Comparison of ENCODE assay signal across 24 cellular contexts in genomic region chr1:167317463-167317862, GRCh38.
DNase-seq lines count a peak whose midpoint lies in the region; FAIRE-seq and TF ChIP-seq lines count a peak whose summit lies in the region.
"Had no signal": no experiment of that assay in that cellular context is flagged by ENCODE, and none has a peak within 500 bp of the region (broad histone marks: within the 10 kb centered on the region; RNA-seq: fewer than 3 reads in every experiment).

No MANE protein-coding gene starts in this region.

- H3K27ac ChIP-seq in BLaER1 (no peak overlapping the region), HEK293 (ENCODE audit: extremely low read depth, low read depth, low read length) (no peak overlapping the region), endodermal cell (ENCODE audit: low read depth, low read length) (no peak overlapping the region), mesendoderm (ENCODE audit: low read depth, low read length) (no peak overlapping the region), kidney (ENCODE audit: low read depth in 2 of 2, low read length in 2 of 2) (no peak overlapping the region)
- H3K27ac ChIP-seq: BLaER1 treated with 17β-estradiol and CSF1 and Interleukin-3, amounts not matched to agents 10 nM and 100 nM; C4-2B had no signal

- H3K9me3 ChIP-seq in BLaER1 (peaks cover 82% of the 10 kb centered on the region), HEK293 (ENCODE audit: control insufficient read depth, insufficient read depth, low read depth, low read length) (no peaks in the 10 kb centered on the region), endodermal cell (ENCODE audit: control insufficient read depth, low read length) (peaks cover 78% of the 10 kb centered on the region), kidney (ENCODE audit: control insufficient read depth in 1 of 2, low read length in 2 of 2) (peaks cover 0 to 20% of the 10 kb centered on the region in 2 donors)
- H3K9me3 ChIP-seq: BE2C had no signal

- no peaks in the 10 kb centered on the region for H3K79me2 ChIP-seq in mesendoderm (ENCODE audit: control insufficient read depth, insufficient read depth, low read length)

- H3K4me3 Mint-ChIP-seq in endodermal cell, result no peak overlapping the region
- H3K4me3 Mint-ChIP-seq in activated CD4-positive, alpha-beta T cell treated with anti-CD3 and anti-CD28 coated beads, Interleukin-2, amount 10 ng/mL, durations not matched to agents 24 days and 14 days, result no peak overlapping the region
- H3K4me3 Mint-ChIP-seq: CD4-positive, alpha-beta T cell; CD8-positive, alpha-beta T cell had no signal

- TF ChIP-seq POLR2A in erythroblast (IDR thresholded peaks at IDR 0.05; ENCODE audit: low read length), result no peak

- no peak for DNase-seq in endodermal cell
- DNase-seq in mesendoderm, result peak; percentile 21
- no peak for DNase-seq in erythroblast (lab: John Stamatoyannopoulos, UW)
- DNase-seq in kidney, result no peak
- no peak for DNase-seq in activated CD4-positive, alpha-beta T cell treated with anti-CD3 and anti-CD28 coated beads, Interleukin-2, amount 10 ng/mL, durations not matched to agents 24 days and 14 days
- DNase-seq: 8988T; ACHN; BE2C; Caco-2; Calu3; CD4-positive, alpha-beta T cell; CD8-positive, alpha-beta T cell; DMS79 treated with DMSO at 0.1 percent for 48 hours; GF-D8 had no signal

- H3K4me1 Mint-ChIP-seq in endodermal cell, result no peaks in the 10 kb centered on the region
- H3K4me1 Mint-ChIP-seq in activated CD4-positive, alpha-beta T cell treated with anti-CD3 and anti-CD28 coated beads, Interleukin-2, amount 10 ng/mL, durations not matched to agents 24 days and 14 days, result peaks cover 6% of the 10 kb centered on the region

- H3K56ac ChIP-seq in mesendoderm (ENCODE audit: low read length), result no peak overlapping the region

- no peak overlapping the region for H2BK120ac ChIP-seq in mesendoderm (ENCODE audit: low read depth, low read length)

- H3K4me1 ChIP-seq in BLaER1, result no peaks in the 10 kb centered on the region
- H3K4me1 ChIP-seq in HEK293 (ENCODE audit: control insufficient read depth, insufficient read depth, low read length), result no peaks in the 10 kb centered on the region
- H3K4me1 ChIP-seq in endodermal cell (ENCODE audit: control insufficient read depth, insufficient read depth, low read length), result no peaks in the 10 kb centered on the region
- no peaks in the 10 kb centered on the region for H3K4me1 ChIP-seq in mesendoderm (ENCODE audit: control insufficient read depth, low read depth, low read length)
- no peaks in the 10 kb centered on the region for H3K4me1 ChIP-seq in kidney (ENCODE audit: control insufficient read depth in 1 of 2, insufficient read depth in 1 of 2, low read depth in 1 of 2, low read length in 2 of 2)
- H3K4me1 ChIP-seq: BE2C; BLaER1 treated with 17β-estradiol and CSF1 and Interleukin-3, amounts not matched to agents 10 nM and 100 nM; Caco-2 had no signal

- H3K27me3 ChIP-seq in BLaER1 (no peaks in the 10 kb centered on the region), endodermal cell (ENCODE audit: control insufficient read depth, insufficient read depth, low read length, poor library complexity, severe bottlenecking) (no peaks in the 10 kb centered on the region), mesendoderm (ENCODE audit: insufficient read depth, low read length, poor library complexity) (no peaks in the 10 kb centered on the region)
- H3K27me3 ChIP-seq: BE2C; BLaER1 treated with 17β-estradiol and CSF1 and Interleukin-3, amounts not matched to agents 10 nM and 100 nM had no signal

- H4K20me1 ChIP-seq in BLaER1, result no peaks in the 10 kb centered on the region
- H4K20me1 ChIP-seq: BLaER1 treated with 17β-estradiol and CSF1 and Interleukin-3, amounts not matched to agents 10 nM and 100 nM had no signal

- no peak for TF ChIP-seq CTCF in HEK293 (tag by site-specific recombination; IDR thresholded peaks at IDR 0.05)
- no peak for TF ChIP-seq CTCF in endodermal cell (conservative IDR thresholded peaks at IDR 0.05)
- no peak for TF ChIP-seq CTCF in kidney (IDR thresholded peaks at IDR 0.05; ENCODE audit: borderline replicate concordance, extremely low read depth, insufficient read depth)

- H3K4ac ChIP-seq in mesendoderm (ENCODE audit: low read depth, low read length), result no peak overlapping the region

- no peak for FAIRE-seq in kidney (lab: Jason Lieb, UNC)
- FAIRE-seq: A204.1, D721Med, G401.6, GM12891, GM18507, GM19239 had no signal

- H3K9ac ChIP-seq in BLaER1 (no peak overlapping the region), endodermal cell (ENCODE audit: extremely low read depth, low read length, poor library complexity, severe bottlenecking) (no peak overlapping the region), mesendoderm (ENCODE audit: low read length) (no peak overlapping the region), kidney (ENCODE audit: low read length in 2 of 2) (no peak overlapping the region)
- H3K9ac ChIP-seq: BLaER1 treated with 17β-estradiol and CSF1 and Interleukin-3, amounts not matched to agents 10 nM and 100 nM had no signal

- no peak overlapping the region for H3K4me2 ChIP-seq in BLaER1
- H3K4me2 ChIP-seq in mesendoderm (ENCODE audit: low read length), result no peak overlapping the region
- H3K4me2 ChIP-seq: BLaER1 treated with 17β-estradiol and CSF1 and Interleukin-3, amounts not matched to agents 10 nM and 100 nM had no signal

- peaks cover 3% of the 10 kb centered on the region for H3K79me1 ChIP-seq in mesendoderm (ENCODE audit: low read length)

- no peak overlapping the region for H2BK15ac ChIP-seq in mesendoderm (replicated peaks; ENCODE audit: low read depth)

- H3K36me3 ChIP-seq in BLaER1 (peaks cover 53% of the 10 kb centered on the region), HEK293 (ENCODE audit: control insufficient read depth in 2 of 2, insufficient read depth in 1 of 2, low read length in 2 of 2) (no peaks in the 10 kb centered on the region), endodermal cell (ENCODE audit: control insufficient read depth, insufficient read depth, low read length) (peaks cover 22% of the 10 kb centered on the region), mesendoderm (ENCODE audit: control insufficient read depth, insufficient read depth, low read length) (no peaks in the 10 kb centered on the region), kidney (ENCODE audit: control insufficient read depth in 1 of 2, insufficient read depth in 2 of 2, low read length in 2 of 2) (no peaks in the 10 kb centered on the region)
- H3K36me3 ChIP-seq: BE2C had no signal

- no peak overlapping the region for H3K18ac ChIP-seq in mesendoderm (ENCODE audit: low read length)

- POLR2A ChIA-PET in HEK293 (lab: Yijun Ruan, JAX), result no interaction called here

- intact Hi-C loops in kidney (cut with DNase I), result no loop called here
- intact Hi-C loops in activated CD4-positive, alpha-beta T cell treated with anti-CD3 and anti-CD28 coated beads, Interleukin-2, amount 10 ng/mL, durations not matched to agents 24 days and 14 days (cut with micrococcal nuclease), result no loop called here

- H4K8ac ChIP-seq in mesendoderm (ENCODE audit: low read depth, low read length), result no peak overlapping the region

- peaks cover 84% of the 10 kb centered on the region for H3K9me3 Mint-ChIP-seq in endodermal cell
- H3K9me3 Mint-ChIP-seq in activated CD4-positive, alpha-beta T cell treated with anti-CD3 and anti-CD28 coated beads, Interleukin-2, amount 10 ng/mL, durations not matched to agents 24 days and 14 days, result peaks cover 40% of the 10 kb centered on the region

- H4K5ac ChIP-seq in mesendoderm (ENCODE audit: low read length), result no peak overlapping the region

- no peak overlapping the region for H2BK5ac ChIP-seq in mesendoderm (ENCODE audit: low read length)

- H3K36me3 Mint-ChIP-seq in endodermal cell (ENCODE audit: low read depth), result peaks cover 83% of the 10 kb centered on the region
- H3K36me3 Mint-ChIP-seq in activated CD4-positive, alpha-beta T cell treated with anti-CD3 and anti-CD28 coated beads, Interleukin-2, amount 10 ng/mL, durations not matched to agents 24 days and 14 days (ENCODE audit: low read depth), result peaks cover 47% of the 10 kb centered on the region

- 99 to 100% methylated on average over 2 of the region's 3 CpGs for WGBS in endodermal cell (ENCODE audit: insufficient coverage in 1 of 2, insufficient read length in 1 of 2), 2 experiments
- no CpG with 5 or more reads among the region's 3 CpGs for WGBS in mesendoderm (ENCODE audit: extremely low coverage, insufficient coverage, low lambda C conversion rate)

- no peaks in the 10 kb centered on the region for H3K27me3 Mint-ChIP-seq in endodermal cell (ENCODE audit: insufficient read depth)
- H3K27me3 Mint-ChIP-seq in activated CD4-positive, alpha-beta T cell treated with anti-CD3 and anti-CD28 coated beads, Interleukin-2, amount 10 ng/mL, durations not matched to agents 24 days and 14 days, result no peaks in the 10 kb centered on the region
- H3K27me3 Mint-ChIP-seq: CD4-positive, alpha-beta T cell had no signal

- H3K4me3 ChIP-seq in BLaER1 (peak overlapping the region; percentile 20; the same call in 1 of the 2 replicates), HEK293 (ENCODE audit: low read depth, low read length) (no peak overlapping the region), endodermal cell (ENCODE audit: low read length) (peak overlapping the region; percentile 47), mesendoderm (ENCODE audit: low read length) (no peak overlapping the region), kidney (ENCODE audit: low read length in 2 of 2) (no peak overlapping the region)

- no peak overlapping the region for H3K27ac Mint-ChIP-seq in endodermal cell
- H3K27ac Mint-ChIP-seq in activated CD4-positive, alpha-beta T cell treated with anti-CD3 and anti-CD28 coated beads, Interleukin-2, amount 10 ng/mL, durations not matched to agents 24 days and 14 days, result no peak overlapping the region
- H3K27ac Mint-ChIP-seq: CD4-positive, alpha-beta T cell; CD8-positive, alpha-beta T cell had no signal

- no peak overlapping the region for H2AK5ac ChIP-seq in mesendoderm (ENCODE audit: low read length)

- CTCF ChIA-PET in HEK293 (lab: Yijun Ruan, JAX), result interaction anchor here (1.6 kb wide), 1 partner anchor 49 kb away, joined by 3 read pairs; no protein-coding TSS in a partner anchor

- no peak overlapping the region for H3K23ac ChIP-seq in mesendoderm (ENCODE audit: low read length)

TF ChIP-seq in HEK293, 187 proteins besides CTCF, POLR2A, EP300 and RAD21:
- TF ChIP-seq ZNF10 (tag by site-specific recombination; IDR thresholded peaks at IDR 0.05) (no peak), SETDB1 (IDR thresholded peaks at IDR 0.05; ENCODE audit: insufficient read length, low read length) (peak; percentile 25)

Comparison
In these comparisons a context has a peak if more than half of its experiments do, and no peak if none do; other contexts are left out.
1. H3K4me3 ChIP-seq: peak in BLaER1 (single experiment) and endodermal cell (single experiment); none in HEK293 (single experiment), mesendoderm (single experiment) and kidney (0 of 2).